8 cellular contexts compared by ENCODE assay signal in genomic region chr1:178341218-178341956, GRCh38.
DNase-seq lines count a peak whose midpoint lies in the region; ATAC-seq and TF ChIP-seq lines count a peak whose summit lies in the region.

No MANE protein-coding gene starts in this region.

- no peak for TF ChIP-seq EP300 in transverse colon (IDR thresholded peaks at IDR 0.05; ENCODE audit: low read depth)

- TF ChIP-seq CTCF in dorsolateral prefrontal cortex (IDR thresholded peaks at IDR 0.05 in 54 of 56, conservative IDR thresholded peaks at IDR 0.05 in 2 of 56; ENCODE audit: low read depth in 1 of 56, partially characterized antibody in 56 of 56) (no peak), left lung (IDR thresholded peaks at IDR 0.05) (no peak), transverse colon (IDR thresholded peaks at IDR 0.05) (no peak)

- no peaks in the 10 kb centered on the region for H3K36me3 ChIP-seq in left lung
- no peaks in the 10 kb centered on the region for H3K36me3 ChIP-seq in transverse colon

- H3K27me3 ChIP-seq in dorsolateral prefrontal cortex (no peaks in the 10 kb centered on the region), left lung (no peaks in the 10 kb centered on the region), transverse colon (no peaks in the 10 kb centered on the region)

- WGBS in transverse colon (ENCODE audit: low coverage in 1 of 2), 2 donors = 23 to 41% methylated on average over 7 to 10 of the region's 10 CpGs

- no peak overlapping the region for H3K27ac ChIP-seq in dorsolateral prefrontal cortex
- peak overlapping the region in 1 of 2 donors; percentile 22 for H3K27ac ChIP-seq in left lung
- H3K27ac ChIP-seq in transverse colon = peak overlapping the region; percentile 59 to 74 (median 65)

- DNase-seq in LHCN-M2 (ENCODE audit: low read depth) (peak; percentile 90), dorsolateral prefrontal cortex (peak in 1 of 10 donors; percentile 13), left lung (peak in 1 of 2 donors; percentile 69), transverse colon (peak; percentile 82), UCSD-AML1 (lab: John Stamatoyannopoulos, UW; ENCODE audit: unreplicated experiment) (no peak), NAMALWA (ENCODE audit: low spot score) (no peak)
- no peak for DNase-seq in activated CD4-positive, alpha-beta T cell treated with anti-CD3 and anti-CD28 coated beads, Interleukin-2, amount 50 U/mL, for 1 hour

- ATAC-seq in left lung (peak; percentile 83), HG03025 (IDR thresholded peaks at IDR 0.05; ENCODE audit: low FRiP score, unreplicated experiment) (no peak)

- peak; percentile 25 for TF ChIP-seq POLR2A in transverse colon (IDR thresholded peaks at IDR 0.05)

- no peaks in the 10 kb centered on the region for H3K9me3 ChIP-seq in left lung
- no peaks in the 10 kb centered on the region for H3K9me3 ChIP-seq in transverse colon

- peaks cover 21 to 39% of the 10 kb centered on the region in 2 donors for H3K4me1 ChIP-seq in left lung
- H3K4me1 ChIP-seq in transverse colon = peaks cover 7 to 38% (median 16%) of the 10 kb centered on the region in 4 donors

- in situ Hi-C loops in transverse colon (cut with MboI; ENCODE audit: low pct_ligation_motif_present in 1 of 4, low pct_unique_long_range_greater_than_20kb in 1 of 4, low sequenced_read_pairs in 3 of 4) = no loop called here

- H3K4me3 ChIP-seq in dorsolateral prefrontal cortex (peak overlapping the region in 41 of 59 donors; percentile 4 to 53 (median 24)), left lung (peak overlapping the region in 1 of 2 donors; percentile 5), transverse colon (peak overlapping the region in 2 of 4 donors; percentile 15 to 42)

- intact Hi-C loops in dorsolateral prefrontal cortex (cut with DNase I) = no loop called here
- intact Hi-C loops in left lung (cut with DNase I) = no loop called here
- intact Hi-C loops in transverse colon (cut with DNase I; ENCODE audit: low total_unique reads) = no loop called here

Comparison
In these comparisons a context has a peak if more than half of its experiments do, and no peak if none do; other contexts are left out.
1. DNase-seq: peak in LHCN-M2 (single experiment) and transverse colon (single experiment); none in UCSD-AML1 (single experiment), activated CD4-positive, alpha-beta T cell treated with anti-CD3 and anti-CD28 coated beads, Interleukin-2, amount 50 U/mL, for 1 hour (single experiment) and NAMALWA (single experiment).
2. H3K27ac ChIP-seq: peak in transverse colon (4 of 4); none in dorsolateral prefrontal cortex (0 of 59).